In genomic region chr7:64946772-64947171, GRCh38 we compare ENCODE assay signal across 8 cellular contexts. TPM values are rescaled to one million over a fixed set of nuclear protein-coding genes. Genes with fewer than 3 reads are reported as not detected.
DNase-seq lines count a peak whose midpoint lies in the region; ATAC-seq and TF ChIP-seq lines count a peak whose summit lies in the region.

No MANE protein-coding gene starts in this region.

- H3K27me3 Mint-ChIP-seq in activated CD4-positive, alpha-beta memory T cell treated with anti-CD3 and anti-CD28 coated beads for 36 hours = peaks cover 39% of the 10 kb centered on the region
- H3K27me3 Mint-ChIP-seq in activated CD4-positive, alpha-beta memory T cell treated with anti-CD3 and anti-CD28 coated beads, Interleukin-2, amount 10 ng/mL, durations not matched to agents 7 days and 5 days = peaks cover 36% of the 10 kb centered on the region
- H3K27me3 Mint-ChIP-seq in stimulated activated naive B cell treated with anti-CD40 and anti-IgM and Interleukin-4, amounts not matched to agents 10 μg/mL and 1 μg/mL and 100 μg/mL, for 72 hours = peaks cover 53 to 73% of the 10 kb centered on the region in 2 donors

- H3K4me1 Mint-ChIP-seq in activated CD4-positive, alpha-beta memory T cell treated with anti-CD3 and anti-CD28 coated beads for 36 hours (ENCODE audit: low read depth) = no peaks in the 10 kb centered on the region
- H3K4me1 Mint-ChIP-seq in activated CD4-positive, alpha-beta memory T cell treated with anti-CD3 and anti-CD28 coated beads, Interleukin-2, amount 10 ng/mL, durations not matched to agents 7 days and 5 days = peaks cover 1% of the 10 kb centered on the region
- H3K4me1 Mint-ChIP-seq in stimulated activated naive B cell treated with anti-CD40 and anti-IgM and Interleukin-4, amounts not matched to agents 10 μg/mL and 1 μg/mL and 100 μg/mL, for 72 hours = peaks cover 3 to 5% of the 10 kb centered on the region in 2 donors

- no peaks in the 10 kb centered on the region for H3K9me3 Mint-ChIP-seq in activated CD4-positive, alpha-beta memory T cell treated with anti-CD3 and anti-CD28 coated beads for 36 hours
- H3K9me3 Mint-ChIP-seq in activated CD4-positive, alpha-beta memory T cell treated with anti-CD3 and anti-CD28 coated beads, Interleukin-2, amount 10 ng/mL, durations not matched to agents 7 days and 5 days = no peaks in the 10 kb centered on the region
- H3K9me3 Mint-ChIP-seq in stimulated activated naive B cell treated with anti-CD40 and anti-IgM and Interleukin-4, amounts not matched to agents 10 μg/mL and 1 μg/mL and 100 μg/mL, for 72 hours = no peaks in the 10 kb centered on the region

- intact Hi-C loops in activated CD4-positive, alpha-beta memory T cell treated with anti-CD3 and anti-CD28 coated beads for 36 hours (cut with micrococcal nuclease) = loop anchor here (2.0 kb wide), 1 partner anchor 58 kb away; no protein-coding TSS in a partner anchor
- intact Hi-C loops in right cardiac atrium (cut with DNase I) = no loop called here

- H3K4me3 Mint-ChIP-seq in activated CD4-positive, alpha-beta memory T cell treated with anti-CD3 and anti-CD28 coated beads for 36 hours = no peak overlapping the region
- H3K4me3 Mint-ChIP-seq in activated CD4-positive, alpha-beta memory T cell treated with anti-CD3 and anti-CD28 coated beads, Interleukin-2, amount 10 ng/mL, durations not matched to agents 7 days and 5 days = no peak overlapping the region
- H3K4me3 Mint-ChIP-seq in stimulated activated naive B cell treated with anti-CD40 and anti-IgM and Interleukin-4, amounts not matched to agents 10 μg/mL and 1 μg/mL and 100 μg/mL, for 72 hours = peak overlapping the region in 1 of 2 donors; percentile 72

- CTCF ChIA-PET in activated CD4-positive, alpha-beta memory T cell treated with anti-CD3 and anti-CD28 coated beads for 36 hours (lab: Charles Lee) = interaction anchor here (0.6 to 1.7 kb wide), 3 partner anchors 8 to 361 kb away, joined by 3 to 6 read pairs (median 3); no protein-coding TSS in a partner anchor
- CTCF ChIA-PET in activated CD4-positive, alpha-beta memory T cell treated with anti-CD3 and anti-CD28 coated beads, Interleukin-2, amount 10 ng/mL, durations not matched to agents 7 days and 5 days (lab: Charles Lee) = no interaction called here

- H3K36me3 Mint-ChIP-seq in activated CD4-positive, alpha-beta memory T cell treated with anti-CD3 and anti-CD28 coated beads for 36 hours = no peaks in the 10 kb centered on the region
- H3K36me3 Mint-ChIP-seq in activated CD4-positive, alpha-beta memory T cell treated with anti-CD3 and anti-CD28 coated beads, Interleukin-2, amount 10 ng/mL, durations not matched to agents 7 days and 5 days (ENCODE audit: low read depth) = peaks cover 2% of the 10 kb centered on the region
- H3K36me3 Mint-ChIP-seq in stimulated activated naive B cell treated with anti-CD40 and anti-IgM and Interleukin-4, amounts not matched to agents 10 μg/mL and 1 μg/mL and 100 μg/mL, for 72 hours = no peaks in the 10 kb centered on the region

- H3K27ac ChIP-seq in right cardiac atrium (ENCODE audit: low read length) = no peak overlapping the region

- H3K4me1 ChIP-seq in right cardiac atrium (ENCODE audit: control insufficient read depth, insufficient read depth, low read length) = no peaks in the 10 kb centered on the region

- WGBS in right cardiac atrium = 41% methylated on average over 5 of the region's 5 CpGs

- no peak overlapping the region for H3K27ac Mint-ChIP-seq in activated CD4-positive, alpha-beta memory T cell treated with anti-CD3 and anti-CD28 coated beads for 36 hours
- H3K27ac Mint-ChIP-seq in activated CD4-positive, alpha-beta memory T cell treated with anti-CD3 and anti-CD28 coated beads, Interleukin-2, amount 10 ng/mL, durations not matched to agents 7 days and 5 days = no peak overlapping the region
- H3K27ac Mint-ChIP-seq in stimulated activated naive B cell treated with anti-CD40 and anti-IgM and Interleukin-4, amounts not matched to agents 10 μg/mL and 1 μg/mL and 100 μg/mL, for 72 hours = no peak overlapping the region

- POLR2A ChIA-PET in activated CD4-positive, alpha-beta memory T cell treated with anti-CD3 and anti-CD28 coated beads for 36 hours (lab: Charles Lee) = no interaction called here
- POLR2A ChIA-PET in activated CD4-positive, alpha-beta memory T cell treated with anti-CD3 and anti-CD28 coated beads, Interleukin-2, amount 10 ng/mL, durations not matched to agents 7 days and 5 days (lab: Charles Lee) = no interaction called here

- H3K27me3 ChIP-seq in right cardiac atrium (ENCODE audit: control insufficient read depth, insufficient read depth) = no peaks in the 10 kb centered on the region

- peak overlapping the region; percentile 14 for H3K4me3 ChIP-seq in right cardiac atrium (ENCODE audit: low read length)

- no peaks in the 10 kb centered on the region for H3K9me3 ChIP-seq in right cardiac atrium (ENCODE audit: control insufficient read depth, low read length)

- DNase-seq in activated CD4-positive, alpha-beta memory T cell treated with anti-CD3 and anti-CD28 coated beads for 36 hours = peak; percentile 56
- no peak for DNase-seq in activated CD4-positive, alpha-beta memory T cell treated with anti-CD3 and anti-CD28 coated beads, Interleukin-2, amount 10 ng/mL, durations not matched to agents 7 days and 5 days
- DNase-seq in right cardiac atrium = peak; percentile 26 to 58 (median 52)
- peak; percentile 10 for DNase-seq in stimulated activated naive B cell treated with anti-CD40 and anti-IgM and Interleukin-4, amounts not matched to agents 10 μg/mL and 1 μg/mL and 100 μg/mL, for 72 hours
- DNase-seq in amygdala (lab: John Stamatoyannopoulos, UW) = no peak

- ATAC-seq in SK-N-SH treated with all-trans-retinoic acid at 6 μM for 48 hours (peak; percentile 78), right cardiac atrium (peak; percentile 21 to 71), HG03097 (IDR thresholded peaks at IDR 0.05; ENCODE audit: low FRiP score, unreplicated experiment) (no peak), HG03139 (IDR thresholded peaks at IDR 0.05; ENCODE audit: unreplicated experiment) (no peak)
- peak; percentile 64 to 73 for ATAC-seq in stimulated activated naive B cell treated with anti-CD40 and anti-IgM and Interleukin-4, amounts not matched to agents 10 μg/mL and 1 μg/mL and 100 μg/mL, for 72 hours (replicated peaks)

TF ChIP-seq in SK-N-SH treated with all-trans-retinoic acid at 6 μM for 48 hours, 23 proteins besides CTCF, POLR2A, EP300 and RAD21 (continues in another document):
- TF ChIP-seq ESRRG (CRISPR knock-in tag; IDR thresholded peaks at IDR 0.05) (no peak), BACH2 (CRISPR knock-in tag; IDR thresholded peaks at IDR 0.05; ENCODE audit: borderline replicate concordance) (no peak), SNAI2 (CRISPR knock-in tag; IDR thresholded peaks at IDR 0.05) (no peak), PATZ1 (CRISPR knock-in tag; IDR thresholded peaks at IDR 0.05; ENCODE audit: borderline replicate concordance) (no peak), ZNF8 (CRISPR knock-in tag; IDR thresholded peaks at IDR 0.05) (no peak), TOX (CRISPR knock-in tag; IDR thresholded peaks at IDR 0.05; ENCODE audit: borderline replicate concordance) (no peak), GLIS3 (CRISPR knock-in tag; IDR thresholded peaks at IDR 0.05) (no peak), CSDC2 (CRISPR knock-in tag; IDR thresholded peaks at IDR 0.05) (no peak), OSR1 (CRISPR knock-in tag; IDR thresholded peaks at IDR 0.05) (no peak)

RNA-seq across cellular contexts. Expression of gene ZNF273, which starts 43.7 kb away (rescaled TPM):
- 10 to 100 TPM in 1 of 2 experiments, 1 to 10 TPM in 1; 9.6 to 10.9 TPM for total RNA-seq in activated CD4-positive, alpha-beta memory T cell treated with anti-CD3 and anti-CD28 coated beads for 36 hours
- 10 to 100 TPM in 1 of 2 experiments, 1 to 10 TPM in 1; 8.4 to 10.5 TPM for total RNA-seq in activated CD4-positive, alpha-beta memory T cell treated with anti-CD3 and anti-CD28 coated beads, Interleukin-2, amount 10 ng/mL, durations not matched to agents 7 days and 5 days
- total RNA-seq in right cardiac atrium = 1 to 10 TPM; 2.9 to 3.9 (median 3.4) TPM
- polyA plus RNA-seq in right cardiac atrium = 2.6 TPM

RNA-seq across cellular contexts. Expression of gene ZNF117, which starts 44.1 kb away (rescaled TPM):
- total RNA-seq in activated CD4-positive, alpha-beta memory T cell treated with anti-CD3 and anti-CD28 coated beads for 36 hours = 1 to 10 TPM; 3.3 to 4.2 TPM
- total RNA-seq in activated CD4-positive, alpha-beta memory T cell treated with anti-CD3 and anti-CD28 coated beads, Interleukin-2, amount 10 ng/mL, durations not matched to agents 7 days and 5 days = 1 to 10 TPM; 4.3 to 4.6 TPM
- total RNA-seq in right cardiac atrium = 1 to 10 TPM; 2.5 to 7.6 (median 3.8) TPM
- 3.9 TPM for polyA plus RNA-seq in right cardiac atrium

RNA-seq across cellular contexts. Expression of gene ERV3-1, which starts 59.7 kb away (rescaled TPM):
- 1 to 10 TPM; 8.2 to 8.7 TPM for total RNA-seq in activated CD4-positive, alpha-beta memory T cell treated with anti-CD3 and anti-CD28 coated beads for 36 hours
- total RNA-seq in activated CD4-positive, alpha-beta memory T cell treated with anti-CD3 and anti-CD28 coated beads, Interleukin-2, amount 10 ng/mL, durations not matched to agents 7 days and 5 days = 10 to 100 TPM in 1 of 2 experiments, 1 to 10 TPM in 1; 9.6 to 14.4 TPM
- total RNA-seq in right cardiac atrium = 10 to 100 TPM in 1 of 4 donors, 1 to 10 TPM in 3; 6.1 to 11.8 (median 7.7) TPM
- polyA plus RNA-seq in right cardiac atrium = 4.0 TPM

Comparison
In these comparisons a context has a peak if more than half of its experiments do, and no peak if none do; other contexts are left out.
1. DNase-seq: peak in activated CD4-positive, alpha-beta memory T cell treated with anti-CD3 and anti-CD28 coated beads for 36 hours (single experiment), right cardiac atrium (3 of 3) and stimulated activated naive B cell treated with anti-CD40 and anti-IgM and Interleukin-4, amounts not matched to agents 10 μg/mL and 1 μg/mL and 100 μg/mL, for 72 hours (single experiment); none in activated CD4-positive, alpha-beta memory T cell treated with anti-CD3 and anti-CD28 coated beads, Interleukin-2, amount 10 ng/mL, durations not matched to agents 7 days and 5 days (single experiment) and amygdala (0 of 56).
2. ATAC-seq: peak in SK-N-SH treated with all-trans-retinoic acid at 6 μM for 48 hours (single experiment), right cardiac atrium (2 of 2) and stimulated activated naive B cell treated with anti-CD40 and anti-IgM and Interleukin-4, amounts not matched to agents 10 μg/mL and 1 μg/mL and 100 μg/mL, for 72 hours (2 of 2); none in HG03097 (single experiment) and HG03139 (single experiment).